17 cellular contexts compared by ENCODE assay signal in the genomic region with DNA sequence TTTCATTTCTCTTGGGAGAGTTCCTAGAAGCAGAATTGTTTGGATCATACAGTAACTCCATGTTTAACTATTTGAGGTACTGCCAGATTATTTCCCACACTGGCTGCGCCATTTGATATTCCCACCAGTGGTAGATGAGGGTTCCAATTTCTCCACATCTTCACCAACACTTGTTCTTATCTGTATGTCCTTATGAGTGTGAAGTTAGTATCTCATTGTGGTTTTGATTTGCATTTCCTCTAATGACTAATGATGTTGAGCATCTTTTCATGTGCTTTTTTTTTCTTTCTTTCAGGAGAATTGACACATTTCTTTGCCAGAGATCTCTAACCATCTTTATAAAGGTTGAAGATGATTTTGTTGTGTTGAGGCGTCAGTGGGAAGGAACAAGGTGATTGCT. TPM values are rescaled to one million over a fixed set of nuclear protein-coding genes. Genes with fewer than 3 reads are reported as not detected.
DNase-seq lines count a peak whose midpoint lies in the region; ATAC-seq and TF ChIP-seq lines count a peak whose summit lies in the region.
"Had no signal": no experiment of that assay in that cellular context is flagged by ENCODE, and none has a peak within 500 bp of the region (broad histone marks: within the 10 kb centered on the region; RNA-seq: fewer than 3 reads in every experiment).

No MANE protein-coding gene starts in this region.

- H3K79me2 ChIP-seq in mesendoderm (ENCODE audit: control insufficient read depth, insufficient read depth, low read length) = peaks cover 5% of the 10 kb centered on the region

- no peak overlapping the region for H3K9ac ChIP-seq in mesendoderm (ENCODE audit: low read length)

- H3K27me3 Mint-ChIP-seq in activated CD8-positive, alpha-beta memory T cell treated with anti-CD3 and anti-CD28 coated beads, Interleukin-2, amount 10 ng/mL, durations not matched to agents 7 days and 5 days = peaks cover 63% of the 10 kb centered on the region
- no peaks in the 10 kb centered on the region for H3K27me3 Mint-ChIP-seq in activated B cell treated with CpG ODN at 0.5 μM for 24 hours
- H3K27me3 Mint-ChIP-seq in naive thymus-derived CD4-positive, alpha-beta T cell = no peaks in the 10 kb centered on the region

- no peak overlapping the region for H4K8ac ChIP-seq in mesendoderm (ENCODE audit: low read depth, low read length)

- no peak overlapping the region for H3K23ac ChIP-seq in mesendoderm (ENCODE audit: low read length)

- H2BK5ac ChIP-seq in mesendoderm (ENCODE audit: low read length) = no peak overlapping the region

- no peak overlapping the region for H3K56ac ChIP-seq in mesendoderm (ENCODE audit: low read length)

- intact Hi-C loops in activated B cell treated with CpG ODN at 0.5 μM for 24 hours (cut with micrococcal nuclease) (loop anchor here (1.0 to 5.0 kb wide), 7 partner anchors 15 to 668 kb away; a partner anchor contains a TSS), upper lobe of right lung (cut with DNase I) (no loop called here)
- intact Hi-C loops in naive thymus-derived CD4-positive, alpha-beta T cell (cut with micrococcal nuclease) = loop anchor here in 1 of 2 donors (5.0 to 10.0 kb wide), 2 partner anchors 42 to 1495 kb away; a partner anchor contains a TSS

- no peaks in the 10 kb centered on the region for H3K27me3 ChIP-seq in naive thymus-derived CD4-positive, alpha-beta T cell (ENCODE audit: control insufficient read depth in 2 of 2, insufficient read depth in 2 of 2, low read length in 2 of 2)
- no peaks in the 10 kb centered on the region for H3K27me3 ChIP-seq in upper lobe of right lung
- no peaks in the 10 kb centered on the region for H3K27me3 ChIP-seq in mesendoderm (ENCODE audit: insufficient read depth, low read length, poor library complexity)

- no peak overlapping the region for H3K4ac ChIP-seq in mesendoderm (ENCODE audit: low read depth, low read length)

- CTCF ChIA-PET in activated CD8-positive, alpha-beta memory T cell treated with anti-CD3 and anti-CD28 coated beads, Interleukin-2, amount 10 ng/mL, durations not matched to agents 7 days and 5 days (lab: Charles Lee) = interaction anchor here (1.3 to 1.9 kb wide), 3 partner anchors 12 to 162 kb away, joined by 3 to 14 read pairs (median 4); no protein-coding TSS in a partner anchor
- CTCF ChIA-PET in activated B cell treated with CpG ODN at 0.5 μM for 24 hours (lab: Charles Lee) = interaction anchor here (1.4 to 2.1 kb wide), 3 partner anchors 131 to 363 kb away, joined by 7 to 14 read pairs (median 9); no protein-coding TSS in a partner anchor
- CTCF ChIA-PET in naive thymus-derived CD4-positive, alpha-beta T cell (lab: Charles Lee) = no interaction called here

- no peak for ATAC-seq in activated CD8-positive, alpha-beta memory T cell treated with anti-CD3 and anti-CD28 coated beads, Interleukin-2, amount 10 ng/mL, durations not matched to agents 7 days and 5 days
- ATAC-seq in GM18867 (IDR thresholded peaks at IDR 0.05; ENCODE audit: unreplicated experiment) (peak; percentile 25), activated B cell treated with CpG ODN at 0.5 μM for 24 hours (ENCODE audit: low read depth) (no peak), upper lobe of right lung (no peak), GM21515 (IDR thresholded peaks at IDR 0.05; ENCODE audit: unreplicated experiment) (no peak)
- no peak for ATAC-seq in naive thymus-derived CD4-positive, alpha-beta T cell
- ATAC-seq: A549 had no signal

- H3K9me3 ChIP-seq in naive thymus-derived CD4-positive, alpha-beta T cell (ENCODE audit: control insufficient read depth in 2 of 3, low read length in 3 of 3) = no peaks in the 10 kb centered on the region
- H3K9me3 ChIP-seq in upper lobe of right lung = no peaks in the 10 kb centered on the region
- H3K9me3 ChIP-seq: A549 had no signal

- TF ChIP-seq CTCF in activated B cell treated with CpG ODN at 0.5 μM for 24 hours (IDR thresholded peaks at IDR 0.05) (no peak), upper lobe of right lung (IDR thresholded peaks at IDR 0.05) (no peak)

- DNase-seq in activated CD8-positive, alpha-beta memory T cell treated with anti-CD3 and anti-CD28 coated beads, Interleukin-2, amount 10 ng/mL, durations not matched to agents 7 days and 5 days = no peak
- no peak for DNase-seq in activated CD8-positive, alpha-beta memory T cell treated with anti-CD3 and anti-CD28 coated beads, Interleukin-2, amount 50 U/mL, for 48 hours
- no peak for DNase-seq in activated B cell treated with CpG ODN at 0.5 μM for 24 hours
- no peak for DNase-seq in naive thymus-derived CD4-positive, alpha-beta T cell
- no peak for DNase-seq in upper lobe of right lung
- DNase-seq in mesendoderm = no peak
- DNase-seq: activated naive CD4-positive, alpha-beta T cell treated with anti-CD3 and anti-CD28 coated beads, Interleukin-2, amount 50 U/mL, for 16 hours; EL; mammary epithelial cell; NCI-H1436 treated with DMSO at 0.1 percent for 48 hours; NCI-H345; nephron progenitor cell; SHP77 treated with DMSO at 0.1 percent for 48 hours; T-helper 9 cell had no signal

- no peak overlapping the region for H3K4me3 Mint-ChIP-seq in activated CD8-positive, alpha-beta memory T cell treated with anti-CD3 and anti-CD28 coated beads, Interleukin-2, amount 10 ng/mL, durations not matched to agents 7 days and 5 days
- peak overlapping the region; percentile 42 for H3K4me3 Mint-ChIP-seq in activated B cell treated with CpG ODN at 0.5 μM for 24 hours
- peak overlapping the region in 7 of 10 donors; percentile 1 to 38 (median 15) for H3K4me3 Mint-ChIP-seq in naive thymus-derived CD4-positive, alpha-beta T cell
- H3K4me3 Mint-ChIP-seq: nephron progenitor cell had no signal

- no peak overlapping the region for H3K18ac ChIP-seq in mesendoderm (ENCODE audit: low read length)

- peak overlapping the region; percentile 4 for H3K27ac Mint-ChIP-seq in activated CD8-positive, alpha-beta memory T cell treated with anti-CD3 and anti-CD28 coated beads, Interleukin-2, amount 10 ng/mL, durations not matched to agents 7 days and 5 days
- H3K27ac Mint-ChIP-seq in activated B cell treated with CpG ODN at 0.5 μM for 24 hours = peak overlapping the region; percentile 81
- H3K27ac Mint-ChIP-seq in naive thymus-derived CD4-positive, alpha-beta T cell = peak overlapping the region in 2 of 9 donors; percentile 10 to 15
- H3K27ac Mint-ChIP-seq: nephron progenitor cell had no signal

- peaks cover 28% of the 10 kb centered on the region for H3K79me1 ChIP-seq in mesendoderm (ENCODE audit: low read length)

- no peaks in the 10 kb centered on the region for H3K36me3 ChIP-seq in naive thymus-derived CD4-positive, alpha-beta T cell (ENCODE audit: control insufficient read depth in 2 of 3, insufficient read depth in 3 of 3, low read length in 3 of 3)
- H3K36me3 ChIP-seq in upper lobe of right lung (no peaks in the 10 kb centered on the region), mesendoderm (ENCODE audit: control insufficient read depth, insufficient read depth, low read length) (peaks cover 1% of the 10 kb centered on the region)

- 100% methylated on average over 1 of the region's 2 CpGs for WGBS in mesendoderm (ENCODE audit: extremely low coverage, insufficient coverage, low lambda C conversion rate)

- POLR2A ChIA-PET in activated B cell treated with CpG ODN at 0.5 μM for 24 hours (lab: Charles Lee) = interaction anchor here (1.0 to 6.5 kb wide), 3 partner anchors 14 to 130 kb away, joined by 3 to 66 read pairs (median 12); no protein-coding TSS in a partner anchor
- POLR2A ChIA-PET in naive thymus-derived CD4-positive, alpha-beta T cell (lab: Charles Lee) = no interaction called here

- H3K9me3 Mint-ChIP-seq in activated CD8-positive, alpha-beta memory T cell treated with anti-CD3 and anti-CD28 coated beads, Interleukin-2, amount 10 ng/mL, durations not matched to agents 7 days and 5 days (ENCODE audit: low read depth) = no peaks in the 10 kb centered on the region
- H3K9me3 Mint-ChIP-seq in activated B cell treated with CpG ODN at 0.5 μM for 24 hours = no peaks in the 10 kb centered on the region
- H3K9me3 Mint-ChIP-seq in naive thymus-derived CD4-positive, alpha-beta T cell = no peaks in the 10 kb centered on the region
- H3K9me3 Mint-ChIP-seq: nephron progenitor cell had no signal

- peaks cover 52 to 77% of the 10 kb centered on the region in 2 donors for H3K4me1 ChIP-seq in naive thymus-derived CD4-positive, alpha-beta T cell (ENCODE audit: control insufficient read depth in 2 of 2, insufficient read depth in 2 of 2, low read length in 2 of 2)
- H3K4me1 ChIP-seq in upper lobe of right lung = peaks cover 38% of the 10 kb centered on the region
- peaks cover 11% of the 10 kb centered on the region for H3K4me1 ChIP-seq in mesendoderm (ENCODE audit: control insufficient read depth, low read depth, low read length)
- H3K4me1 ChIP-seq: A549 had no signal

- H2AK5ac ChIP-seq in mesendoderm (ENCODE audit: low read length) = no peak overlapping the region

- H4K5ac ChIP-seq in mesendoderm (ENCODE audit: low read length) = no peak overlapping the region

- no peak overlapping the region for H2BK15ac ChIP-seq in mesendoderm (replicated peaks; ENCODE audit: low read depth)

- no peak overlapping the region for H3K4me2 ChIP-seq in mesendoderm (ENCODE audit: low read length)
- H3K4me2 ChIP-seq: A549 had no signal

- H3K4me1 Mint-ChIP-seq in activated CD8-positive, alpha-beta memory T cell treated with anti-CD3 and anti-CD28 coated beads, Interleukin-2, amount 10 ng/mL, durations not matched to agents 7 days and 5 days = peaks cover 88% of the 10 kb centered on the region
- peaks cover 99% of the 10 kb centered on the region for H3K4me1 Mint-ChIP-seq in activated B cell treated with CpG ODN at 0.5 μM for 24 hours
- H3K4me1 Mint-ChIP-seq in naive thymus-derived CD4-positive, alpha-beta T cell = peaks cover 70 to 97% (median 92%) of the 10 kb centered on the region in 7 donors

- H3K36me3 Mint-ChIP-seq in activated CD8-positive, alpha-beta memory T cell treated with anti-CD3 and anti-CD28 coated beads, Interleukin-2, amount 10 ng/mL, durations not matched to agents 7 days and 5 days = peaks cover 14% of the 10 kb centered on the region
- H3K36me3 Mint-ChIP-seq in activated B cell treated with CpG ODN at 0.5 μM for 24 hours (ENCODE audit: low read depth) = peaks cover 3% of the 10 kb centered on the region
- H3K36me3 Mint-ChIP-seq in naive thymus-derived CD4-positive, alpha-beta T cell = peaks cover 0 to 31% (median 19%) of the 10 kb centered on the region in 5 donors

- no peak overlapping the region for H2BK120ac ChIP-seq in mesendoderm (ENCODE audit: low read depth, low read length)

- no peak overlapping the region for H3K27ac ChIP-seq in naive thymus-derived CD4-positive, alpha-beta T cell (ENCODE audit: low read depth, low read length)
- H3K27ac ChIP-seq in upper lobe of right lung (no peak overlapping the region), mesendoderm (ENCODE audit: low read depth, low read length) (no peak overlapping the region)
- H3K27ac ChIP-seq: A549 had no signal

- H3K4me3 ChIP-seq in naive thymus-derived CD4-positive, alpha-beta T cell (ENCODE audit: low read length) = no peak overlapping the region
- no peak overlapping the region for H3K4me3 ChIP-seq in upper lobe of right lung
- H3K4me3 ChIP-seq in mesendoderm (ENCODE audit: low read length) = no peak overlapping the region
- H3K4me3 ChIP-seq: A549 had no signal

RNA-seq across cellular contexts. Expression of a gene that starts 4.1 kb away (rescaled TPM):
- 10 to 100 TPM; 40.3 to 43.6 TPM for total RNA-seq in activated CD8-positive, alpha-beta memory T cell treated with anti-CD3 and anti-CD28 coated beads, Interleukin-2, amount 10 ng/mL, durations not matched to agents 7 days and 5 days
- total RNA-seq in activated B cell treated with CpG ODN at 0.5 μM for 24 hours = 66.7 and 69.0 TPM in 2 replicates
- 10 to 100 TPM; 35.5 to 48.0 (median 40.3) TPM for total RNA-seq in naive thymus-derived CD4-positive, alpha-beta T cell
- polyA plus RNA-seq in naive thymus-derived CD4-positive, alpha-beta T cell = 1 to 10 TPM; 5.3 to 8.5 TPM
- total RNA-seq in upper lobe of right lung = 54.4 TPM
- polyA plus RNA-seq in mesendoderm (2013, experiment 1 of 2) = 18.2 TPM
- 17.0 TPM for polyA plus RNA-seq in mesendoderm (2013, experiment 2 of 2)
